17 cellular contexts compared by ENCODE assay signal in the genomic region with DNA sequence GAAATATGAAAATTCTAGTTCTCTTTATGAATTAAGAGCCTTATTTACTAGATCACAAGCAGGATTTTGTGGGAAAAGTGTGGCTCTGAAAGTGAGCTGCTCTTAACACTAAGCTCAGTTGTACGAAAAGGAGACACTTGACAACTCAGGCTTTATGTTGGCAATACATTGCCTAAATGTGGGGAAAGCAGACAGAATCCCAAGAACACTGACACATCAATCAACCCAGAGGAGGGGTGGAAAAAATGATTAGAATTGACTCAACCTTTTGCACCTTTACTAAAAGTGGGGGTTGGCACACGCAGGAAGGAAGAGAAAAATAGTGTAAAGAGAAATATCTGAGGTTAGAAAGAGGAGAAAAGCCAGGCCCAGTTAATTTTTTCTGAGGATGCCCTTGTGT.
"Had no signal": no experiment of that assay in that cellular context is flagged by ENCODE, and none has a peak within 500 bp of the region (broad histone marks: within the 10 kb centered on the region; RNA-seq: fewer than 3 reads in every experiment).

No MANE protein-coding gene starts in this region.

- FAIRE-seq: TTC549 had no signal

- ATAC-seq: esophagus mucosa, sciatic nerve, T-cell, upper lobe of right lung had no signal

- H3K4me3 Mint-ChIP-seq: activated naive CD8-positive, alpha-beta T cell treated with anti-CD3 and anti-CD28 coated beads, Interleukin-2, amount 10 ng/mL, durations not matched to agents 7 days and 5 days; neural crest cell; T-cell had no signal

- H3K9me3 ChIP-seq: breast epithelium, spleen, testis, upper lobe of right lung had no signal

- H3K4me1 Mint-ChIP-seq: neural crest cell had no signal

- H3K27ac Mint-ChIP-seq: activated naive CD8-positive, alpha-beta T cell treated with anti-CD3 and anti-CD28 coated beads, Interleukin-2, amount 10 ng/mL, durations not matched to agents 7 days and 5 days; T-cell had no signal

- DNase-seq: activated CD4-positive, CD25-positive, alpha-beta regulatory T cell; activated CD8-positive, alpha-beta memory T cell treated with anti-CD3 and anti-CD28 coated beads for 24 hours; activated naive CD8-positive, alpha-beta T cell treated with anti-CD3 and anti-CD28 coated beads, Interleukin-2, amount 10 ng/mL, durations not matched to agents 7 days and 5 days; aorta; dorsolateral prefrontal cortex; hippocampal formation; spleen; stimulated activated CD4-positive, alpha-beta T cell treated with anti-CD3 and anti-CD28 coated beads, Interleukin-1b, Interleukin-23, amount 100 ng/mL, for 48 hours; stimulated activated naive CD4-positive, alpha-beta T cell treated with Interleukin-2 at 50 U/mL for 16 hours; T-cell; testis; upper lobe of right lung had no signal

- H3K9me3 Mint-ChIP-seq: activated naive CD8-positive, alpha-beta T cell treated with anti-CD3 and anti-CD28 coated beads, Interleukin-2, amount 10 ng/mL, durations not matched to agents 7 days and 5 days; T-cell had no signal

- H3K27me3 Mint-ChIP-seq: activated naive CD8-positive, alpha-beta T cell treated with anti-CD3 and anti-CD28 coated beads, Interleukin-2, amount 10 ng/mL, durations not matched to agents 7 days and 5 days had no signal
